In the genomic region with DNA sequence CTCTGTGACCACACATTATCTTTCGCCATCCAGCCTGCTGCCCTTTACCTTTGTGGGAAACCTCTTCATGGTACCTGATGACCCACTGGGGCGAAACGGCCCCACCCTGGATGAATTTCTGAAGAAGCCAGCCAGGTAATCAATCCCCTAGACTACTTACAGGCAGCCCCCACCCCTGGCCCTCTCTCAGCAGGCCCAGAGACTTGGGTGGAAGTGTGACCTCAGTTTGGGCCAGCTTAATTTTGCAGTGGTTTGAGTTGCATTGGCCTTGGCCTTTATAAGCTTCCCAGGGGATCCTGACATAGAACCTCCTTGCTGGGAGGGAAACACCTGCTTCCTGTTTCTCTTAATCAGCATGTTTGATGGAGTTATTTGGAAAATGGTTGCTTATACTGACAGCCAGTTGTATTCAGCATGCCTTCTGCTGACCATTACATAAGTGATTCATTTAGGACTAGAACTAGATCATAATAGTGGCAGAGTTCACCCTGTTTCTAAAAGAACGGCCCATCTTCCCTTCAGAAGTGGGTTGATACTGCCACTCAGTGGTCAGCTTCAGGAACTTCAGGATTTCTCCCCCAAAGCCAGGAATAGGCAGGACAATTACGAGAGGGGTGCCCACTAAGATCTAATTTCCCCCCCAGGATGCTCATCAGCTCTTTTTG, we compare ENCODE assay signal across 8 cellular contexts. TPM values are rescaled to one million over a fixed set of nuclear protein-coding genes. Genes with fewer than 3 reads are reported as not detected.
DNase-seq lines count a peak whose midpoint lies in the region; ATAC-seq lines count a peak whose summit lies in the region.

No MANE protein-coding gene starts in this region.

- H3K36me3 Mint-ChIP-seq in activated naive CD8-positive, alpha-beta T cell treated with anti-CD3 and anti-CD28 coated beads for 36 hours: peaks cover 48% of the 10 kb centered on the region

- peak; percentile 42 for DNase-seq in activated CD4-positive, alpha-beta T cell treated with anti-CD3 and anti-CD28 coated beads for 48 hours
- no peak for DNase-seq in activated CD4-positive, alpha-beta T cell treated with anti-CD3 and anti-CD28 coated beads for 1 hour
- DNase-seq in NCI-H748 treated with DMSO at 0.1 percent for 48 hours (lab: John Stamatoyannopoulos, UW) (peak; percentile 58), glomerular endothelial cell (ENCODE audit: extremely low read depth, low read depth, low spot score) (peak; percentile 86), pons (ENCODE audit: low spot score) (peak; percentile 86)
- no peak for DNase-seq in activated naive CD8-positive, alpha-beta T cell treated with anti-CD3 and anti-CD28 coated beads for 36 hours

- H3K4me3 Mint-ChIP-seq in activated naive CD8-positive, alpha-beta T cell treated with anti-CD3 and anti-CD28 coated beads for 36 hours: peak overlapping the region; percentile 26

- no peaks in the 10 kb centered on the region for H3K27me3 Mint-ChIP-seq in activated naive CD8-positive, alpha-beta T cell treated with anti-CD3 and anti-CD28 coated beads for 36 hours

- ATAC-seq in HG03432 (IDR thresholded peaks at IDR 0.05; ENCODE audit: unreplicated experiment): peak; percentile 44
- ATAC-seq in GM21576 (IDR thresholded peaks at IDR 0.05; ENCODE audit: unreplicated experiment): no peak

- H3K9me3 Mint-ChIP-seq in activated naive CD8-positive, alpha-beta T cell treated with anti-CD3 and anti-CD28 coated beads for 36 hours: no peaks in the 10 kb centered on the region

- H3K4me1 Mint-ChIP-seq in activated naive CD8-positive, alpha-beta T cell treated with anti-CD3 and anti-CD28 coated beads for 36 hours: peaks cover 52% of the 10 kb centered on the region

- H3K27ac Mint-ChIP-seq in activated naive CD8-positive, alpha-beta T cell treated with anti-CD3 and anti-CD28 coated beads for 36 hours: peak overlapping the region; percentile 68

RNA-seq across cellular contexts. Expression of a gene that starts 6.1 kb away (rescaled TPM):
- 10 to 100 TPM; 57.8 to 59.0 TPM for total RNA-seq in activated naive CD8-positive, alpha-beta T cell treated with anti-CD3 and anti-CD28 coated beads for 36 hours
- 21.2 and 25.4 TPM in 2 replicates for total RNA-seq in glomerular endothelial cell

RNA-seq across cellular contexts. Expression of a gene that starts 6.7 kb away (rescaled TPM):
- 10 to 100 TPM; 47.3 to 48.7 TPM for total RNA-seq in activated naive CD8-positive, alpha-beta T cell treated with anti-CD3 and anti-CD28 coated beads for 36 hours
- total RNA-seq in glomerular endothelial cell: 39.8 and 57.6 TPM in 2 replicates

RNA-seq across cellular contexts. Expression of a gene that starts 7.0 kb away (rescaled TPM):
- total RNA-seq in activated naive CD8-positive, alpha-beta T cell treated with anti-CD3 and anti-CD28 coated beads for 36 hours: 1 to 10 TPM; 5.5 to 6.4 TPM
- 4.7 TPM in 2 replicates for total RNA-seq in glomerular endothelial cell

RNA-seq across cellular contexts. Expression of a gene that starts 37.7 kb away (rescaled TPM):
- under 1 TPM; 0.08 to 0.10 TPM for total RNA-seq in activated naive CD8-positive, alpha-beta T cell treated with anti-CD3 and anti-CD28 coated beads for 36 hours
- 8.5 and 19.8 TPM in 2 replicates for total RNA-seq in glomerular endothelial cell

Comparison
In these comparisons a context has a peak if more than half of its experiments do, and no peak if none do; other contexts are left out.
1. DNase-seq: peak in activated CD4-positive, alpha-beta T cell treated with anti-CD3 and anti-CD28 coated beads for 48 hours (single experiment), NCI-H748 treated with DMSO at 0.1 percent for 48 hours (single experiment), glomerular endothelial cell (single experiment) and pons (single experiment); none in activated CD4-positive, alpha-beta T cell treated with anti-CD3 and anti-CD28 coated beads for 1 hour (single experiment) and activated naive CD8-positive, alpha-beta T cell treated with anti-CD3 and anti-CD28 coated beads for 36 hours (single experiment).